ENCODE assay signal across 10 cellular contexts in genomic region chr4:25098964-25099843, GRCh38.
DNase-seq lines count a peak whose midpoint lies in the region; ATAC-seq lines count a peak whose summit lies in the region.
"Had no signal": no experiment of that assay in that cellular context is flagged by ENCODE, and none has a peak within 500 bp of the region (broad histone marks: within the 10 kb centered on the region; RNA-seq: fewer than 3 reads in every experiment).

No MANE protein-coding gene starts in this region.

- H3K4me1 Mint-ChIP-seq in activated naive CD4-positive, alpha-beta T cell treated with anti-CD3 and anti-CD28 coated beads, Interleukin-2, amount 50 U/mL, for 24 hours = peaks cover 4% of the 10 kb centered on the region
- peaks cover 0 to 7% (median 4%) of the 10 kb centered on the region in 7 donors for H3K4me1 Mint-ChIP-seq in naive thymus-derived CD4-positive, alpha-beta T cell

- peak overlapping the region; percentile 38 for H3K27ac Mint-ChIP-seq in activated naive CD4-positive, alpha-beta T cell treated with anti-CD3 and anti-CD28 coated beads, Interleukin-2, amount 50 U/mL, for 24 hours
- H3K27ac Mint-ChIP-seq in naive thymus-derived CD4-positive, alpha-beta T cell = no peak overlapping the region

- H3K27me3 ChIP-seq in aorta (ENCODE audit: control insufficient read depth in 1 of 2, insufficient read depth in 2 of 2, low read length in 1 of 2) = no peaks in the 10 kb centered on the region
- H3K27me3 ChIP-seq in naive thymus-derived CD4-positive, alpha-beta T cell (ENCODE audit: control insufficient read depth in 2 of 2, insufficient read depth in 2 of 2, low read length in 2 of 2) = no peaks in the 10 kb centered on the region

- ATAC-seq in aorta (ENCODE audit: low FRiP score) (peak; percentile 57), HG03432 (IDR thresholded peaks at IDR 0.05; ENCODE audit: unreplicated experiment) (no peak), HG03280 (IDR thresholded peaks at IDR 0.05; ENCODE audit: unreplicated experiment) (no peak)
- no peak for ATAC-seq in naive thymus-derived CD4-positive, alpha-beta T cell

- CTCF ChIA-PET in naive thymus-derived CD4-positive, alpha-beta T cell (lab: Charles Lee) = no interaction called here

- H3K27ac ChIP-seq in aorta (ENCODE audit: low read depth in 1 of 2, low read length in 2 of 2) = no peak overlapping the region
- H3K27ac ChIP-seq in naive thymus-derived CD4-positive, alpha-beta T cell (ENCODE audit: low read depth, low read length) = no peak overlapping the region
- H3K27ac ChIP-seq: C4-2B had no signal

- no peaks in the 10 kb centered on the region for H3K36me3 Mint-ChIP-seq in activated naive CD4-positive, alpha-beta T cell treated with anti-CD3 and anti-CD28 coated beads, Interleukin-2, amount 50 U/mL, for 24 hours
- H3K36me3 Mint-ChIP-seq in naive thymus-derived CD4-positive, alpha-beta T cell = peaks cover 3 to 12% (median 5%) of the 10 kb centered on the region in 5 donors

- peaks cover 3% of the 10 kb centered on the region for H3K9me3 ChIP-seq in aorta (ENCODE audit: control insufficient read depth, low read length)
- H3K9me3 ChIP-seq in naive thymus-derived CD4-positive, alpha-beta T cell (ENCODE audit: control insufficient read depth in 2 of 3, low read length in 3 of 3) = peaks cover 0 to 6% (median 0%) of the 10 kb centered on the region in 3 experiments

- DNase-seq in activated naive CD4-positive, alpha-beta T cell treated with Interleukin-2 at 50 U/mL for 16 hours = no peak
- DNase-seq in amniotic epithelial cell (ENCODE audit: low read depth) (peak; percentile 87), kidney tubule cell (ENCODE audit: low spot score) (peak; percentile 8), aorta (peak in 1 of 2 donors; percentile 83)
- no peak for DNase-seq in naive thymus-derived CD4-positive, alpha-beta T cell
- DNase-seq: NCI-H1436 treated with DMSO at 0.1 percent for 48 hours had no signal

- no peak overlapping the region for H3K4me3 Mint-ChIP-seq in activated naive CD4-positive, alpha-beta T cell treated with anti-CD3 and anti-CD28 coated beads, Interleukin-2, amount 50 U/mL, for 24 hours
- H3K4me3 Mint-ChIP-seq in naive thymus-derived CD4-positive, alpha-beta T cell = no peak overlapping the region

- intact Hi-C loops in aorta (cut with DNase I) = no loop called here
- intact Hi-C loops in naive thymus-derived CD4-positive, alpha-beta T cell (cut with micrococcal nuclease) = no loop called here

- H3K9me3 Mint-ChIP-seq in activated naive CD4-positive, alpha-beta T cell treated with anti-CD3 and anti-CD28 coated beads, Interleukin-2, amount 50 U/mL, for 24 hours = peaks cover 5% of the 10 kb centered on the region
- peaks cover 1 to 18% (median 8%) of the 10 kb centered on the region in 11 donors for H3K9me3 Mint-ChIP-seq in naive thymus-derived CD4-positive, alpha-beta T cell

- peaks cover 2% of the 10 kb centered on the region for H3K27me3 Mint-ChIP-seq in activated naive CD4-positive, alpha-beta T cell treated with anti-CD3 and anti-CD28 coated beads, Interleukin-2, amount 50 U/mL, for 24 hours
- H3K27me3 Mint-ChIP-seq in naive thymus-derived CD4-positive, alpha-beta T cell = peaks cover 0 to 18% (median 10%) of the 10 kb centered on the region in 5 donors

- no peaks in the 10 kb centered on the region for H3K4me1 ChIP-seq in aorta (ENCODE audit: control insufficient read depth in 1 of 2, insufficient read depth in 2 of 2, low read length in 2 of 2)
- H3K4me1 ChIP-seq in naive thymus-derived CD4-positive, alpha-beta T cell (ENCODE audit: control insufficient read depth in 2 of 2, insufficient read depth in 2 of 2, low read length in 2 of 2) = no peaks in the 10 kb centered on the region

- WGBS in aorta, 2 donors = 34 to 38% methylated on average over 10 of the region's 10 CpGs

- POLR2A ChIA-PET in naive thymus-derived CD4-positive, alpha-beta T cell (lab: Charles Lee) = no interaction called here

- H3K4me3 ChIP-seq in aorta (ENCODE audit: low read length in 2 of 2) = no peak overlapping the region
- no peak overlapping the region for H3K4me3 ChIP-seq in naive thymus-derived CD4-positive, alpha-beta T cell (ENCODE audit: low read length)

- no peaks in the 10 kb centered on the region for H3K36me3 ChIP-seq in aorta (ENCODE audit: control insufficient read depth in 1 of 2, insufficient read depth in 2 of 2, low read length in 1 of 2)
- no peaks in the 10 kb centered on the region for H3K36me3 ChIP-seq in naive thymus-derived CD4-positive, alpha-beta T cell (ENCODE audit: control insufficient read depth in 2 of 3, insufficient read depth in 3 of 3, low read length in 3 of 3)

Comparison
In these comparisons a context has a peak if more than half of its experiments do, and no peak if none do; other contexts are left out.
1. DNase-seq: peak in amniotic epithelial cell (single experiment) and kidney tubule cell (single experiment); none in activated naive CD4-positive, alpha-beta T cell treated with Interleukin-2 at 50 U/mL for 16 hours (single experiment) and naive thymus-derived CD4-positive, alpha-beta T cell (0 of 9).